ENCODE assay signal across 20 cellular contexts in the genomic region with DNA sequence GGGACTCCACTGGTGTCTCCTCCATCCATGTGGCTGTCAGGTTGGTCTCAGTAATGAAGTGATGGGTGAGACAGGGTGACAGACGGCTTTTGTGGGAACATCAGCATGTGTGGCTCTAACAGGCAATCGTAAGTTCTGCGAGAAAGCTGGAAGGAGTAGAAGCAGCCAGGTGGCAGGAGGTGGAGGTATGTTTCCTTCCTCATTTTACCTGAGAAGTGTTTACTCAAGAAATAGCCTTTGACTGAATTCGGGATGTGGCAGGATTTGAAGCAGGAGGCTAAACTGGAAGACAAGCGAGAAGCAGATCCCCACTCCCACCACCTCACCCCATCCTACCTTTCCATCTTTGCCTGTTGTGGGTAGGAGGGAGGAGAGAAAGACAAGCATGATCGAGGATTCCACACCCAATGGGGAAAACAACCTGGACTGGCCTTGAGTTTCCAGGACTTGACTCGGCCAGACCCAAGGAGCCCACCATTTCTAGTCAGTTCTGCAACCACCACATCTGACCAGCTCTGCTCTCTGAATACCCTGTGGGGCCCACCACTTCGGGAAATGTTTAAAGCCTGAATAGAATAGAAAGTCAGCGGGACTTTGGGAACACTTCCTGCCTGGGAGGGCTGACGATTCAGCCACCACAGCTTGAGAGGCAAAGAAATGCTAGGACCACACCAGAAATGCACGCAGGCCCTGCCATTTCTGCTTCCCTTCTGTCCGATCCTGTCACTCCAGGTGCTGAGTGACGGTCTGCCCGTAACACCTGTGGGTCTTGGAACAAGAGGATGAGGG. TPM values are rescaled to one million over a fixed set of nuclear protein-coding genes. Genes with fewer than 3 reads are reported as not detected.
DNase-seq lines count a peak whose midpoint lies in the region; ATAC-seq and TF ChIP-seq lines count a peak whose summit lies in the region.
"Had no signal": no experiment of that assay in that cellular context is flagged by ENCODE, and none has a peak within 500 bp of the region (broad histone marks: within the 10 kb centered on the region; RNA-seq: fewer than 3 reads in every experiment).

No MANE protein-coding gene starts in this region.

- TF ChIP-seq CTCF in GM10248 (IDR thresholded peaks at IDR 0.05; ENCODE audit: control extremely low read depth, extremely low read depth, low read depth, missing control alignments) = no peak
- no peak for TF ChIP-seq CTCF in natural killer cell (IDR thresholded peaks at IDR 0.05)

- H3K27me3 Mint-ChIP-seq in natural killer cell (ENCODE audit: low read depth in 2 of 2) = peaks cover 5 to 7% of the 10 kb centered on the region in 2 donors

- POLR2A ChIA-PET in GM10248 (lab: Yijun Ruan, JAX) = no interaction called here
- POLR2A ChIA-PET in HEK293T (lab: Yijun Ruan, JAX) = no interaction called here

- H3K36me3 Mint-ChIP-seq in natural killer cell = no peaks in the 10 kb centered on the region

- H3K4me1 Mint-ChIP-seq in natural killer cell = no peaks in the 10 kb centered on the region

- peak; percentile 2 for DNase-seq in GM10248 (ENCODE audit: extremely low spot score)
- DNase-seq in HEK293T (ENCODE audit: extremely low spot score) = peak; percentile 3
- DNase-seq in iPS-NIHi11 (ENCODE audit: low spot score) = peak; percentile 5
- DNase-seq in mesenteric fat pad (ENCODE audit: low spot score) = peak; percentile 71
- no peak for DNase-seq in activated effector memory CD4-positive, alpha-beta T cell treated with Interleukin-2 at 50 U/mL for 16 hours
- DNase-seq in NCI-H2029 treated with DMSO at 0.1 percent for 48 hours (lab: John Stamatoyannopoulos, UW) = no peak
- DNase-seq in natural killer cell = no peak
- DNase-seq: DMS 273 treated with DMSO at 0.1 percent for 48 hours, EL, NCI-H1436, NCI-H2029, NCI-H2171 treated with DMSO at 0.1 percent for 48 hours, NCI-H748 treated with DMSO at 0.1 percent for 48 hours, OCI-M1, SIG-M5 had no signal

- intact Hi-C loops in natural killer cell (cut with micrococcal nuclease) = no loop called here

- no peak overlapping the region for H3K4me3 Mint-ChIP-seq in natural killer cell

- H3K9me3 Mint-ChIP-seq in natural killer cell = no peaks in the 10 kb centered on the region

- CTCF ChIA-PET in GM10248 (lab: Yijun Ruan, JAX) = no interaction called here
- CTCF ChIA-PET in HEK293T (lab: Yijun Ruan, JAX) = no interaction called here

- ATAC-seq in natural killer cell = no peak
- ATAC-seq: HCT116 had no signal

- H3K27ac Mint-ChIP-seq in natural killer cell = no peak overlapping the region

TF ChIP-seq in HEK293T, 16 proteins besides CTCF, POLR2A, EP300 and RAD21:
- no peak for TF ChIP-seq FOXM1 (IDR thresholded peaks at IDR 0.05; ENCODE audit: borderline replicate concordance)

RNA-seq across cellular contexts. Expression of a gene that starts 1.2 kb away (rescaled TPM):
- not detected for total RNA-seq in mesenteric fat pad
- total RNA-seq in natural killer cell = not detected
- total RNA-seq: A673, M059J, NCI-H460, RPMI7951 had no signal

RNA-seq across cellular contexts. Expression of a gene that starts 1.3 kb away (rescaled TPM):
- total RNA-seq in mesenteric fat pad = not detected
- not detected for total RNA-seq in natural killer cell
- total RNA-seq: A673, M059J, NCI-H460, RPMI7951 had no signal

Comparison
In these comparisons a context has a peak if more than half of its experiments do, and no peak if none do; other contexts are left out.
1. DNase-seq: peak in GM10248 (single experiment), HEK293T (single experiment), iPS-NIHi11 (single experiment) and mesenteric fat pad (single experiment); none in activated effector memory CD4-positive, alpha-beta T cell treated with Interleukin-2 at 50 U/mL for 16 hours (single experiment), NCI-H2029 treated with DMSO at 0.1 percent for 48 hours (single experiment) and natural killer cell (single experiment).